ENCODE assay signal across 8 cellular contexts in the genomic region with DNA sequence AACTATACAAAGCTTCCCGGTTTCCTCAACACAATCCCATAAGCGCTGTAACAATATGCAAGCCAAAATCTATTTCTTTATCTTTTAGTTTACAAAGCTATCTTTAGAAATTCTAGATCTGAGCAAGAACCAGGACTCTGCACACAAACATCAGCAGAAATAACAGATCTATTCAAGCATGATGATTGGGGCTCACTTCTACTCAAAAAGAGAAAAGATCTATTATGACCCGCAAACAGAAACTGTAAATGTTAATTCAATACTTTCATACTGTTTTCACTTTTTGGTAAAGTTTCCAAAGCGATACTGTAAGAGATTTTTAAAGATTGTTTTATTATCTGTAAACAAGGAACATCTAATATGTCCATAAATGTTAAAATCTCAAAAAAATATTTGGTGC.
DNase-seq lines count a peak whose midpoint lies in the region; ATAC-seq and TF ChIP-seq lines count a peak whose summit lies in the region.

No MANE protein-coding gene starts in this region.

- H2AFZ ChIP-seq in Karpas-422 (ENCODE audit: low read length), result no peak overlapping the region

- in situ Hi-C loops in KBM-7 (cut with MboI; ENCODE audit: low pct_unique_long_range_greater_than_20kb, low sequenced_read_pairs), result no loop called here

- no peaks in the 10 kb centered on the region for H3K9me2 ChIP-seq in Karpas-422 (replicated peaks; ENCODE audit: insufficient read depth, low read length)

- DNase-seq in Karpas-422 (no peak), ovary (no peak), NCI-H2227 treated with DMSO at 0.1 percent for 48 hours (lab: John Stamatoyannopoulos, UW) (no peak), KBM-7 (no peak), pons (ENCODE audit: low spot score) (no peak)

- WGBS in ectodermal cell, 2 experiments, result 72 to 90% methylated on average over 2 of the region's 4 CpGs
- 29 to 43% (median 33%) methylated on average over 4 of the region's 4 CpGs for WGBS in ovary, 3 donors

- TF ChIP-seq EP300 in ovary (IDR thresholded peaks at IDR 0.05), result no peak

- H4K20me1 ChIP-seq in Karpas-422 (ENCODE audit: insufficient read depth, low read depth, low read length), result no peaks in the 10 kb centered on the region; the same call in 1 of the 2 replicates

- no peaks in the 10 kb centered on the region for H3K36me3 ChIP-seq in Karpas-422 (ENCODE audit: insufficient read depth, low read length)
- H3K36me3 ChIP-seq in ectodermal cell (ENCODE audit: control insufficient read depth, insufficient read depth, low read length), result no peaks in the 10 kb centered on the region
- no peaks in the 10 kb centered on the region for H3K36me3 ChIP-seq in ovary

- H3K9me3 ChIP-seq in Karpas-422 (ENCODE audit: low read length), result no peaks in the 10 kb centered on the region
- no peaks in the 10 kb centered on the region for H3K9me3 ChIP-seq in ectodermal cell (ENCODE audit: control insufficient read depth, low read length)
- H3K9me3 ChIP-seq in ovary, result no peaks in the 10 kb centered on the region

- no peaks in the 10 kb centered on the region for H3K27me3 ChIP-seq in Karpas-422 (ENCODE audit: low read length)
- H3K27me3 ChIP-seq in ectodermal cell (ENCODE audit: control insufficient read depth, insufficient read depth, low read length, poor library complexity, severe bottlenecking), result peaks cover 3% of the 10 kb centered on the region
- H3K27me3 ChIP-seq in ovary, result no peaks in the 10 kb centered on the region

- H3K4me2 ChIP-seq in Karpas-422 (ENCODE audit: low read depth, low read length, poor library complexity, severe bottlenecking), result peak overlapping the region; percentile 87

- H3K4me1 ChIP-seq in Karpas-422 (ENCODE audit: low read length) (peaks cover 16% of the 10 kb centered on the region), ectodermal cell (ENCODE audit: control insufficient read depth, insufficient read depth, low read length) (peaks cover 7% of the 10 kb centered on the region), ovary (ENCODE audit: insufficient read depth) (peaks cover 8% of the 10 kb centered on the region)

- H3K27ac ChIP-seq in Karpas-422 (ENCODE audit: low read length) (no peak overlapping the region), ectodermal cell (ENCODE audit: insufficient read depth, low read depth, low read length, poor library complexity, severe bottlenecking) (no peak overlapping the region), ovary (peak overlapping the region in 1 of 2 donors; percentile 98)

- intact Hi-C loops in ovary (cut with DNase I), result loop anchor here in 3 of 4 donors (5.0 to 10.0 kb wide), 4 partner anchors 47 to 63 kb away; no protein-coding TSS in a partner anchor

- no peaks in the 10 kb centered on the region for H3K79me2 ChIP-seq in Karpas-422 (ENCODE audit: low read length)

- ATAC-seq in HG03039 (IDR thresholded peaks at IDR 0.05; ENCODE audit: unreplicated experiment), result no peak

- H3K4me3 ChIP-seq in GM08714 (ENCODE audit: low read length), result peak overlapping the region; percentile 87; the same call in 1 of the 2 replicates
- no peak overlapping the region for H3K4me3 ChIP-seq in Karpas-422 (ENCODE audit: low read length)
- H3K4me3 ChIP-seq in ectodermal cell (ENCODE audit: insufficient read depth, low read depth, low read length), result peak overlapping the region; percentile 57
- peak overlapping the region; percentile 76 for H3K4me3 ChIP-seq in ovary

- TF ChIP-seq CTCF in ovary (IDR thresholded peaks at IDR 0.05), result no peak

- TF ChIP-seq POLR2A in ovary (IDR thresholded peaks at IDR 0.05), result no peak

- no peak overlapping the region for H3K9ac ChIP-seq in Karpas-422 (ENCODE audit: low read length)
